16 cellular contexts compared by ENCODE assay signal in the genomic region with DNA sequence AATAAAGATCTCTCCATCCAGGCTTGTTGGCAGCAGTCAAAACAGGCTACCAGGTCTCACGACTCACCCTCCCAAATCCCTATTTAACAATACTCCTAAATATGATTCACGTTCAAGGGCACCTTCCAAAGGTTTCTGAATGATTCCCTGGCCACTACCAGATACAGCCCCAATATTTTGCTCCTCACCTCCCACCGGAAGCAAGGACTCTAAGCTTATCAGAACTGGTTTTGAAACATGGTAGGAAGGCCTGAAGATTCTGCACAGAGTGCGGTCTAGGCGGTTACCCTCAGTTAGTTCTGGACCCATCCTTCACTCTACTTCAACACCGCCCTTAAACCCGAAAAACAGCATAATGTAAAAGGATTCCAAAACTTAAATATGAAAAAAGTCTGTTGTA. TPM values are rescaled to one million over a fixed set of nuclear protein-coding genes. Genes with fewer than 3 reads are reported as not detected.
DNase-seq lines count a peak whose midpoint lies in the region; ATAC-seq and TF ChIP-seq lines count a peak whose summit lies in the region.
"Had no signal": no experiment of that assay in that cellular context is flagged by ENCODE, and none has a peak within 500 bp of the region (broad histone marks: within the 10 kb centered on the region; RNA-seq: fewer than 3 reads in every experiment).

No MANE protein-coding gene starts in this region.

- H4K20me1 ChIP-seq in hepatocyte (ENCODE audit: insufficient read depth, poor library complexity, severe bottlenecking), result peaks cover 62% of the 10 kb centered on the region

- 79% methylated on average over 7 of the region's 7 CpGs for WGBS in hepatocyte (ENCODE audit: low lambda C conversion rate, missing lambda C conversion rate)

- no peaks in the 10 kb centered on the region for H3K9me2 ChIP-seq in hepatocyte (replicated peaks; ENCODE audit: insufficient read depth)

- H3K4me3 Mint-ChIP-seq in HFFc6 (peak overlapping the region; percentile 9; the same call in 1 of the 2 replicates), immature natural killer cell (no peak overlapping the region)
- no peak overlapping the region for H3K4me3 Mint-ChIP-seq in activated T-helper 17 cell treated with anti-CD3 and anti-CD28 coated beads, Interleukin-2, amount 50 U/mL, for 72 hours
- H3K4me3 Mint-ChIP-seq in stimulated activated effector memory CD8-positive, alpha-beta T cell treated with anti-CD3 and anti-CD28 coated beads, Interleukin-12 subunit alpha, Interleukin-12 subunit beta, amount 100 ng/mL, for 72 hours, result no peak overlapping the region

- peaks cover 5% of the 10 kb centered on the region for H3K27me3 Mint-ChIP-seq in HFFc6 (ENCODE audit: insufficient read depth)
- H3K27me3 Mint-ChIP-seq in activated T-helper 17 cell treated with anti-CD3 and anti-CD28 coated beads, Interleukin-2, amount 50 U/mL, for 72 hours, result no peaks in the 10 kb centered on the region
- peaks cover 0 to 9% (median 2%) of the 10 kb centered on the region in 3 donors for H3K27me3 Mint-ChIP-seq in immature natural killer cell (ENCODE audit: low read depth in 3 of 3)

- peaks cover 18% of the 10 kb centered on the region for H3K4me1 ChIP-seq in hepatocyte (ENCODE audit: insufficient read depth)

- H3K9me3 ChIP-seq in hepatocyte (ENCODE audit: low read depth), result no peaks in the 10 kb centered on the region
- H3K9me3 ChIP-seq: tibial nerve had no signal

- H3K9me3 Mint-ChIP-seq in HFFc6 (no peaks in the 10 kb centered on the region), immature natural killer cell (no peaks in the 10 kb centered on the region)
- no peaks in the 10 kb centered on the region for H3K9me3 Mint-ChIP-seq in activated T-helper 17 cell treated with anti-CD3 and anti-CD28 coated beads, Interleukin-2, amount 50 U/mL, for 72 hours
- H3K9me3 Mint-ChIP-seq in stimulated activated effector memory CD8-positive, alpha-beta T cell treated with anti-CD3 and anti-CD28 coated beads, Interleukin-12 subunit alpha, Interleukin-12 subunit beta, amount 100 ng/mL, for 72 hours, result no peaks in the 10 kb centered on the region

- H3K27ac ChIP-seq in hepatocyte, result peak overlapping the region; percentile 39
- H3K27ac ChIP-seq: tibial nerve had no signal

- no peak overlapping the region for H3K4me3 ChIP-seq in hepatocyte
- H3K4me3 ChIP-seq: tibial nerve had no signal

- peaks cover 59% of the 10 kb centered on the region for H3K4me1 Mint-ChIP-seq in HFFc6 (ENCODE audit: low read depth)
- H3K4me1 Mint-ChIP-seq in activated T-helper 17 cell treated with anti-CD3 and anti-CD28 coated beads, Interleukin-2, amount 50 U/mL, for 72 hours, result peaks cover 44% of the 10 kb centered on the region
- peaks cover 54% of the 10 kb centered on the region for H3K4me1 Mint-ChIP-seq in stimulated activated effector memory CD8-positive, alpha-beta T cell treated with anti-CD3 and anti-CD28 coated beads, Interleukin-12 subunit alpha, Interleukin-12 subunit beta, amount 100 ng/mL, for 72 hours
- peaks cover 40 to 64% of the 10 kb centered on the region in 2 donors for H3K4me1 Mint-ChIP-seq in immature natural killer cell

- H3K36me3 Mint-ChIP-seq in HFFc6 (ENCODE audit: low read depth) (peaks cover 31% of the 10 kb centered on the region), immature natural killer cell (peaks cover 0 to 7% (median 3%) of the 10 kb centered on the region in 3 donors)
- peaks cover 21% of the 10 kb centered on the region for H3K36me3 Mint-ChIP-seq in activated T-helper 17 cell treated with anti-CD3 and anti-CD28 coated beads, Interleukin-2, amount 50 U/mL, for 72 hours (ENCODE audit: low read depth)
- peaks cover 25% of the 10 kb centered on the region for H3K36me3 Mint-ChIP-seq in stimulated activated effector memory CD8-positive, alpha-beta T cell treated with anti-CD3 and anti-CD28 coated beads, Interleukin-12 subunit alpha, Interleukin-12 subunit beta, amount 100 ng/mL, for 72 hours

- ATAC-seq in activated T-helper 17 cell treated with anti-CD3 and anti-CD28 coated beads, Interleukin-2, amount 50 U/mL, for 72 hours (replicated peaks), result no peak
- ATAC-seq in stimulated activated effector memory CD8-positive, alpha-beta T cell treated with anti-CD3 and anti-CD28 coated beads, Interleukin-12 subunit alpha, Interleukin-12 subunit beta, amount 100 ng/mL, for 72 hours, result no peak
- ATAC-seq in GM18511 (IDR thresholded peaks at IDR 0.05; ENCODE audit: unreplicated experiment), result no peak
- ATAC-seq: right cardiac atrium; SK-N-SH treated with all-trans-retinoic acid at 6 μM for 48 hours; stimulated activated naive CD8-positive, alpha-beta T cell treated with anti-CD3 and anti-CD28 coated beads, Interleukin-15, Interleukin-2, amounts not matched to agents 100 U/mL and 50 U/mL, for 24 hours had no signal

- no peaks in the 10 kb centered on the region for H3K27me3 ChIP-seq in hepatocyte
- H3K27me3 ChIP-seq: tibial nerve had no signal

- H3K27ac Mint-ChIP-seq in HFFc6 (peak overlapping the region; percentile 47), immature natural killer cell (peak overlapping the region in 2 of 6 donors; percentile 9 to 52)
- H3K27ac Mint-ChIP-seq in activated T-helper 17 cell treated with anti-CD3 and anti-CD28 coated beads, Interleukin-2, amount 50 U/mL, for 72 hours, result peak overlapping the region; percentile 30
- H3K27ac Mint-ChIP-seq in stimulated activated effector memory CD8-positive, alpha-beta T cell treated with anti-CD3 and anti-CD28 coated beads, Interleukin-12 subunit alpha, Interleukin-12 subunit beta, amount 100 ng/mL, for 72 hours, result peak overlapping the region; percentile 48

- peaks cover 94% of the 10 kb centered on the region for H3K79me2 ChIP-seq in hepatocyte

- H3K4me2 ChIP-seq in hepatocyte, result peak overlapping the region; percentile 34

- no peak overlapping the region for H2AFZ ChIP-seq in hepatocyte

- DNase-seq in HFFc6 (no peak), hepatocyte (ENCODE audit: low spot score) (no peak), immature natural killer cell (no peak), NCI-H2107 (lab: John Stamatoyannopoulos, UW) (no peak)
- no peak for DNase-seq in stimulated activated effector memory CD8-positive, alpha-beta T cell treated with anti-CD3 and anti-CD28 coated beads, Interleukin-12 subunit alpha, Interleukin-12 subunit beta, amount 100 ng/mL, for 72 hours (ENCODE audit: low spot score in 2 of 2)
- DNase-seq: GDM1; NCI-H2227 treated with DMSO at 0.1 percent for 48 hours; occipital lobe; right cardiac atrium; RPMI8226; stimulated activated naive CD8-positive, alpha-beta T cell treated with anti-CD3 and anti-CD28 coated beads, Interleukin-15, Interleukin-2, amounts not matched to agents 100 U/mL and 50 U/mL, for 24 hours; T1000 had no signal

- no peak for TF ChIP-seq CTCF in HFFc6 (IDR thresholded peaks at IDR 0.05)
- no peak for TF ChIP-seq CTCF in hepatocyte (IDR thresholded peaks at IDR 0.05; ENCODE audit: poor library complexity)

- no peaks in the 10 kb centered on the region for H3K36me3 ChIP-seq in hepatocyte (replicated peaks; ENCODE audit: insufficient read depth, low read depth)

RNA-seq across cellular contexts. Expression of a gene that starts 5.2 kb away (rescaled TPM):
- 100 to 1,000 TPM in 4 of 6 experiments, 10 to 100 TPM in 2; 83.0 to 107 (median 103) TPM for total RNA-seq in HFFc6 (2021; fragmentation: NEBNext Ultra II Directional; extraction: Animal tissue kit (Norgen Biotek cat#: 25700))
- total RNA-seq in activated T-helper 17 cell treated with anti-CD3 and anti-CD28 coated beads, Interleukin-2, amount 50 U/mL, for 72 hours, result 10 to 100 TPM; 28.9 to 47.6 TPM
- 91.0 and 93.6 TPM in 2 replicates for total RNA-seq in hepatocyte
- polyA plus RNA-seq in hepatocyte (34.5 and 45.0 TPM in 2 replicates), immature natural killer cell (10 to 100 TPM; 12.0 to 17.0 (median 14.3) TPM)
